Comparison of ENCODE assay signal across 8 cellular contexts in the genomic region with DNA sequence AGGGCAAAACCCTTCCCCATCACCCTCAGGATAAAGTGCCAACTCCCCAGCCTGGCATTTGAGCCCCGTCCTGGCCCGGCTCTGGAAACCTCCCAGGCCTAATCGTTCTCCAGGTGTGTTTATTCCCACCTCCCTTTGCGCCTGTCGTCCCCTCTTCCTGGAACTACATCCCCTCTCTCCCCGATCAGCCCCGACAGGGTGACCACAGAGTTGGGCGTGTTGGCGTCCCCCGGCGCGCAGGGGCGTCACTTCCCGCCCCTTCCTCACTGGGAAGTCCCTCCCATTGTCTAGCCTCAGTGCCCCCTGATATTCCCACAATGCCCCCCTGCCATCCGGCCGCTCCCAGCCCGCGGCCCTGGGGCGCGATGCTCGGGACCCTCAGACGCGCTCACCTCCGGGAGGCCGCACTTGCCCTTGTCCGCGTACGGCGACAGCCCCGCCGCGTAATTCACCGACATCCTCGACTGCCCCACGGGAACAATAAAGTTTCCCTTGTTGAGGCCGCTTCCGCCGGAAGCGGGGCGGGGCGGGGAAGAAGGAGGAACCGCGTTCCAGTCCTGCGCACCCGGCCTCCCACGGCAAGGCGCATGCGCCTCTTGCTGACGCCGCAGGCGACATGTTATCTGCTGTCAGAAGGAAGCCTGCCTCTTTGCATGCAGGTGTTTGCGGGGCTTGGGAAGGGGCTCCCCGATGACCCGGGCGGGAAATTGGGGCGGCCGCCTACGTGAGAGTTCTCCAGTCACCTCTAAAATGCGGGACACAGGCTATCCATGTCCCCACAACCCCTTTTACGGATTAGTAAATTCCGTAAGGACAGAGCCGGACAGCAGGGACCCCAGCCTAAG.
DNase-seq lines count a peak whose midpoint lies in the region; ATAC-seq and TF ChIP-seq lines count a peak whose summit lies in the region.

A gene (plus strand): TSS at position 608 of the 845 bp plus-strand sequence. CDS start 3,737 bp downstream, outside the sequence.
A gene (minus strand): TSS at position 482 of the 845 bp plus-strand sequence. CDS start 24 bp downstream, at position 458.

- TF ChIP-seq CTCF in C4-2B (conservative IDR thresholded peaks at IDR 0.05), result no peak

- peak within 1 kb of the TSS; percentile 90 for H3K4me3 ChIP-seq in effector memory CD4-positive, alpha-beta T cell (ENCODE audit: insufficient read depth, low read depth, low read length, poor library complexity, severe bottlenecking)

- peak; percentile 74 for DNase-seq in HS-27A (ENCODE audit: low read depth)
- peak; percentile 93 to 94 for DNase-seq in NOMO-1 (lab: John Stamatoyannopoulos, UW; ENCODE audit: unreplicated experiment in 2 of 2)
- peak; percentile 91 to 94 for DNase-seq in activated CD8-positive, alpha-beta memory T cell treated with anti-CD3 and anti-CD28 coated beads for 4 hours (ENCODE audit: low read depth in 2 of 2)
- DNase-seq in effector memory CD4-positive, alpha-beta T cell, result peak; percentile 90 to 95 (median 93)
- DNase-seq in medulla oblongata (ENCODE audit: extremely low spot score), result peak; percentile 95
- peak; percentile 90 to 93 (median 92) for DNase-seq in stimulated activated CD4-positive, alpha-beta T cell treated with anti-CD3 and anti-CD28 coated beads, TNF-alpha, amount 100 ng/mL, for 4 hours (ENCODE audit: low read depth in 3 of 3)

- H3K9me3 ChIP-seq in effector memory CD4-positive, alpha-beta T cell (ENCODE audit: control insufficient read depth, low read length), result no peaks in the 10 kb centered on the region

- peaks cover 21% of the 10 kb centered on the region for H3K4me1 ChIP-seq in effector memory CD4-positive, alpha-beta T cell (ENCODE audit: control insufficient read depth, insufficient read depth, low read length, poor library complexity, severe bottlenecking)

- ATAC-seq in GM19372 (IDR thresholded peaks at IDR 0.05; ENCODE audit: low read depth, unreplicated experiment), result peak; percentile 87

- H3K36me3 ChIP-seq in effector memory CD4-positive, alpha-beta T cell (ENCODE audit: control insufficient read depth, insufficient read depth, low read length), result peaks cover 4% of the 10 kb centered on the region

- peak within 1 kb of the TSS; percentile 88 for H3K27ac ChIP-seq in C4-2B
- peak within 1 kb of the TSS; percentile 86 for H3K27ac ChIP-seq in effector memory CD4-positive, alpha-beta T cell (ENCODE audit: insufficient read depth, low read length, poor library complexity, severe bottlenecking)

- no peaks in the 10 kb centered on the region for H3K27me3 ChIP-seq in effector memory CD4-positive, alpha-beta T cell (replicated peaks; ENCODE audit: control insufficient read depth, insufficient read depth, low read length, poor library complexity, severe bottlenecking)

Comparison
In these comparisons a context has a peak if more than half of its experiments do, and no peak if none do; other contexts are left out.
1. Peak in every context shown above with its lines: DNase-seq, ATAC-seq, H3K4me3 ChIP-seq and H3K27ac ChIP-seq.